Comparison of ENCODE assay signal across 8 cellular contexts in the genomic region with DNA sequence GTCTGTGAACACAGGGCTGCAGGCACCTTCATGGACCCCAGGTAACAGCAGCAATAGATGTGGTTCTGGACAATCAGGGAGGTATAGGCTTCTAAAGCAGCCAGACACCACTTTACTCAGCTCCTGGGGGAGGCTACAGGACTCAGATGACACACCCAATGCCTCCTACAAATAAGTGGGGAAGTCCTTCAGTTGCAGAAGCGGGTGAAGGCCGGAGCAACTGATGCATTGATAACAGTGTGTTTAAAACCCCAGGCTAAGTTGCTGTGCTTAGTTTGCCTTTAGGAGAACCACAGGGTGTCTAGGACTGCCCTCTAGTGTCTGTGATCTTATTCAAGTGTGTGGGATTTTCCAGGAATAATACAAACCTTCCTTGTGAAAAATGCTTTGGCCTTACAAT. TPM values are rescaled to one million over a fixed set of nuclear protein-coding genes. Genes with fewer than 3 reads are reported as not detected.
DNase-seq lines count a peak whose midpoint lies in the region; FAIRE-seq and TF ChIP-seq lines count a peak whose summit lies in the region.

No MANE protein-coding gene starts in this region.

- POLR2A ChIA-PET in AG04450 (lab: Yijun Ruan, JAX), result no interaction called here

- TF ChIP-seq POLR2A in GM12892 (IDR thresholded peaks at IDR 0.05; ENCODE audit: low read depth, low read length), result no peak

- peaks cover 13% of the 10 kb centered on the region for H3K27me3 ChIP-seq in AG04450 (ENCODE audit: control insufficient read depth, insufficient read depth, low read length)

- CTCF ChIA-PET in AG04450 (lab: Charles Lee), result interaction anchor here (0.6 to 5.5 kb wide), 21 partner anchors 8 to 1049 kb away, joined by 3 to 37 read pairs (median 5); no protein-coding TSS in a partner anchor

- DNase-seq in AG04450 (ENCODE audit: low read depth, low spot score) (peak; percentile 38), GM12892 (ENCODE audit: insufficient read length) (no peak), NCI-H460 (ENCODE audit: extremely low read depth, low read depth) (peak; percentile 27), dermis blood vessel endothelial cell (peak; percentile 76), midbrain (lab: John Stamatoyannopoulos, UW) (peak; percentile 71), ecto neural progenitor cell (ENCODE audit: low spot score) (no peak), NCI-H128 (lab: John Stamatoyannopoulos, UW; ENCODE audit: unreplicated experiment) (no peak)
- no peak for DNase-seq in activated CD4-positive, alpha-beta T cell treated with anti-CD3 and anti-CD28 coated beads, Interleukin-2, amount 50 U/mL, for 4 hours

- no peak overlapping the region for H3K27ac ChIP-seq in AG04450 (ENCODE audit: low read depth, low read length)

- FAIRE-seq in GM12892 (lab: Jason Lieb, UNC), result peak; percentile 51

- H3K9me3 ChIP-seq in AG04450 (ENCODE audit: control insufficient read depth, insufficient read depth, low read length), result no peaks in the 10 kb centered on the region

- H3K4me3 ChIP-seq in AG04450 (ENCODE audit: low read depth, low read length), result no peak overlapping the region

- TF ChIP-seq CTCF in AG04450 (IDR thresholded peaks at IDR 0.05; ENCODE audit: low read depth, low read length), result peak; percentile 75

RNA-seq across cellular contexts. Expression of gene ITGA8, which starts 5.9 kb away (rescaled TPM):
- polyA plus RNA-seq in AG04450 (2011; rRNA removed), result 0.20 and 0.25 TPM in 2 replicates
- polyA minus RNA-seq in AG04450 (2011; rRNA and poly(A)+ RNA removed), result 0.04 and 0.32 TPM in 2 replicates
- polyA plus RNA-seq in GM12892 (2012; ENCODE audit: missing spikeins), result 1.6 TPM
- not detected in 2 replicates for total RNA-seq in NCI-H460 (2014; rRNA removed; shearing (Covaris generic))
- not detected in 2 replicates for polyA plus RNA-seq in NCI-H460 (2014; cell fraction: nucleus; rRNA removed)
- total RNA-seq in dermis blood vessel endothelial cell, result 0.23 and 0.34 TPM in 2 replicates

Comparison
In these comparisons a context has a peak if more than half of its experiments do, and no peak if none do; other contexts are left out.
1. DNase-seq: peak in AG04450 (single experiment), NCI-H460 (single experiment), dermis blood vessel endothelial cell (single experiment) and midbrain (single experiment); none in GM12892 (single experiment), ecto neural progenitor cell (single experiment), activated CD4-positive, alpha-beta T cell treated with anti-CD3 and anti-CD28 coated beads, Interleukin-2, amount 50 U/mL, for 4 hours (0 of 2) and NCI-H128 (single experiment).